ENCODE assay signal across 5 cellular contexts in the genomic region with DNA sequence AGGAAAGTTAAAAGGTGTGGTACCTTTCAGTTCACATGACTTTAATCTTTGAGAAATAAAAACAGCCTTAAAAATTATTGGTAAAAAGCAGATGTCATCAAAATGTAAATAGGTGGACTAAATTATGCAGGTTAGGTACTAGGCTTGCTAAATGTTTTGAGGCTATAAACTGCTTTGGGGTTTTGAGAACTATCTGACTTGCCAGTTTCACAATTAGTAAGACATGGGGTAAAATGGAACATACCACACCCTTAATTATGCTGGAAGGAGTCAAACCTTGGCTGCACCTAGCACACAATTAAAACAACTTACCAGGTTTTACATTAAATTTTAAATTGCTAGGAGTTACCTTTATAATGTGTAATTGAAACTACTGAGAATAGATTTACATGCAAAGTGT. TPM values are rescaled to one million over a fixed set of nuclear protein-coding genes. Genes with fewer than 3 reads are reported as not detected.
"Had no signal": no experiment of that assay in that cellular context is flagged by ENCODE, and none has a peak within 500 bp of the region (broad histone marks: within the 10 kb centered on the region; RNA-seq: fewer than 3 reads in every experiment).

No MANE protein-coding gene starts in this region.

RNA-seq across cellular contexts. Expression of a gene that starts 39.4 kb away (rescaled TPM):
- total RNA-seq: OCI-LY7; PC-9; SJCRH30; SK-MEL-5; T-helper 1 cell treated with Interleukin-12 subunit alpha and Interleukin-12 subunit beta and Interleukin-4 antibody, amounts not matched to agents 30 ng/mL and 1 ng/mL, for 36 hours had no signal
